In genomic region chr12:85325452-85325851, GRCh38 we compare ENCODE assay signal across 19 cellular contexts. TPM values are rescaled to one million over a fixed set of nuclear protein-coding genes. Genes with fewer than 3 reads are reported as not detected.
"Had no signal": no experiment of that assay in that cellular context is flagged by ENCODE, and none has a peak within 500 bp of the region (broad histone marks: within the 10 kb centered on the region; RNA-seq: fewer than 3 reads in every experiment).

No MANE protein-coding gene starts in this region.

- H3K36me3 Mint-ChIP-seq: activated naive CD4-positive, alpha-beta T cell treated with anti-CD3 and anti-CD28 coated beads, Interleukin-2, amount 50 U/mL, for 24 hours; mesothelial cell of epicardium; stimulated activated memory B cell treated with anti-CD40 and anti-IgM and Interleukin-4, amounts not matched to agents 10 μg/mL and 1 μg/mL and 100 μg/mL, for 72 hours had no signal

- H3K27ac Mint-ChIP-seq: activated naive CD4-positive, alpha-beta T cell treated with anti-CD3 and anti-CD28 coated beads, Interleukin-2, amount 50 U/mL, for 24 hours; activated T-cell treated with anti-CD3 and anti-CD28 coated beads, Interleukin-2, amount 50 U/mL, for 72 hours; stimulated activated memory B cell treated with anti-CD40 and anti-IgM and Interleukin-4, amounts not matched to agents 10 μg/mL and 1 μg/mL and 100 μg/mL, for 72 hours had no signal

- H3K36me3 ChIP-seq: gastrocnemius medialis, heart left ventricle, left lung, spleen had no signal

- H3K27me3 Mint-ChIP-seq: activated naive CD4-positive, alpha-beta T cell treated with anti-CD3 and anti-CD28 coated beads, Interleukin-2, amount 50 U/mL, for 24 hours; stimulated activated memory B cell treated with anti-CD40 and anti-IgM and Interleukin-4, amounts not matched to agents 10 μg/mL and 1 μg/mL and 100 μg/mL, for 72 hours had no signal

- DNase-seq: activated CD4-positive, alpha-beta T cell treated with anti-CD3 and anti-CD28 coated beads, Interleukin-2, amount 50 U/mL, for 1 hour; activated CD4-positive, CD25-positive, alpha-beta regulatory T cell treated with anti-CD3 and anti-CD28 coated beads, Interleukin-2, amount 50 U/mL, for 72 hours; activated CD8-positive, alpha-beta memory T cell treated with anti-CD3 and anti-CD28 coated beads, Interleukin-2, amount 50 U/mL, for 4 hours; activated effector memory CD4-positive, alpha-beta T cell treated with anti-CD3 and anti-CD28 coated beads, Interleukin-2, amount 50 U/mL, for 16 hours; activated T-cell treated with anti-CD3 and anti-CD28 coated beads, Interleukin-2, amount 50 U/mL, for 72 hours; effector CD4-positive, alpha-beta T cell; gastrocnemius medialis; heart left ventricle; left lung; occipital lobe; spleen; stimulated activated CD4-positive, alpha-beta T cell treated with anti-CD3 and anti-CD28 coated beads, Interleukin-4, amount 100 ng/mL, for 4 hours had no signal

- H3K4me3 Mint-ChIP-seq: activated naive CD4-positive, alpha-beta T cell treated with anti-CD3 and anti-CD28 coated beads, Interleukin-2, amount 50 U/mL, for 24 hours; activated T-cell treated with anti-CD3 and anti-CD28 coated beads, Interleukin-2, amount 50 U/mL, for 72 hours; mesothelial cell of epicardium; nephron; stimulated activated memory B cell treated with anti-CD40 and anti-IgM and Interleukin-4, amounts not matched to agents 10 μg/mL and 1 μg/mL and 100 μg/mL, for 72 hours had no signal

- ATAC-seq: activated T-cell treated with anti-CD3 and anti-CD28 coated beads, Interleukin-2, amount 50 U/mL, for 72 hours; gastrocnemius medialis; heart left ventricle; left lung; stimulated activated memory B cell treated with anti-CD40 and anti-IgM and Interleukin-4, amounts not matched to agents 10 μg/mL and 1 μg/mL and 100 μg/mL, for 72 hours had no signal

- H3K4me3 ChIP-seq: gastrocnemius medialis, heart left ventricle, left lung, spleen had no signal

- H3K27me3 ChIP-seq: gastrocnemius medialis, left lung, spleen had no signal

- H3K4me1 Mint-ChIP-seq: activated naive CD4-positive, alpha-beta T cell treated with anti-CD3 and anti-CD28 coated beads, Interleukin-2, amount 50 U/mL, for 24 hours; stimulated activated memory B cell treated with anti-CD40 and anti-IgM and Interleukin-4, amounts not matched to agents 10 μg/mL and 1 μg/mL and 100 μg/mL, for 72 hours had no signal

- H3K9me3 Mint-ChIP-seq: mesothelial cell of epicardium, nephron had no signal

RNA-seq across cellular contexts. Expression of gene ALX1, which starts 45.4 kb away (rescaled TPM):
- total RNA-seq: activated T-cell treated with anti-CD3 and anti-CD28 coated beads, Interleukin-2, amount 50 U/mL, for 72 hours; cerebellum; gastrocnemius medialis; heart left ventricle; left lung; lung microvascular endothelial cell; renal cortical epithelial cell; spleen had no signal
